10 cellular contexts compared by ENCODE assay signal in genomic region chr11:69000831-69001245, GRCh38. TPM values are rescaled to one million over a fixed set of nuclear protein-coding genes. Genes with fewer than 3 reads are reported as not detected.
DNase-seq lines count a peak whose midpoint lies in the region; ATAC-seq and TF ChIP-seq lines count a peak whose summit lies in the region.
"Had no signal": no experiment of that assay in that cellular context is flagged by ENCODE, and none has a peak within 500 bp of the region (broad histone marks: within the 10 kb centered on the region; RNA-seq: fewer than 3 reads in every experiment).

No MANE protein-coding gene starts in this region.

- H3K36me3 ChIP-seq in PC-3 (ENCODE audit: low read depth, low read length) (no peaks in the 10 kb centered on the region), esophagus squamous epithelium (peaks cover 0 to 24% (median 3%) of the 10 kb centered on the region in 3 donors)
- no peaks in the 10 kb centered on the region for H3K36me3 ChIP-seq in CD8-positive, alpha-beta memory T cell (ENCODE audit: insufficient read depth, low read length)

- H2AFZ ChIP-seq in PC-3 (ENCODE audit: low read length), result no peak overlapping the region

- no peak overlapping the region for H3K4me3 ChIP-seq in PC-3 (ENCODE audit: low read length)
- peak overlapping the region in 1 of 4 donors; percentile 2 for H3K4me3 ChIP-seq in esophagus squamous epithelium
- H3K4me3 ChIP-seq in CD8-positive, alpha-beta memory T cell (ENCODE audit: low read length), result no peak overlapping the region

- H3K4me2 ChIP-seq in PC-3 (ENCODE audit: low read length), result no peak overlapping the region

- H4K20me1 ChIP-seq in PC-3 (ENCODE audit: low read length), result no peaks in the 10 kb centered on the region

- no peak overlapping the region for H3K4me3 Mint-ChIP-seq in osteocyte (ENCODE audit: unreplicated experiment)
- no peak overlapping the region for H3K4me3 Mint-ChIP-seq in CD8-positive, alpha-beta memory T cell
- H3K4me3 Mint-ChIP-seq in stimulated activated memory B cell treated with anti-CD40 and anti-IgM and Interleukin-4, amounts not matched to agents 10 μg/mL and 1 μg/mL and 100 μg/mL, for 72 hours, result no peak overlapping the region
- H3K4me3 Mint-ChIP-seq: dendritic cell treated with granulocyte-macrophage colony-stimulating factor and Interleukin-4, amounts not matched to agents 40 ng/mL and 50 ng/mL, for 4 days had no signal

- no peak for TF ChIP-seq POLR2A in esophagus squamous epithelium (IDR thresholded peaks at IDR 0.05)

- BruUV-seq in PC-3 (replicated peaks; lab: Mats Ljungman, UMichigan), result no TSS peak

- peak; percentile 93 for DNase-seq in DMS114 treated with DMSO at 0.1 percent for 48 hours (lab: John Stamatoyannopoulos, UW; ENCODE audit: unreplicated experiment)
- DNase-seq in PC-3, result peak; percentile 63
- DNase-seq in esophagus squamous epithelium (lab: John Stamatoyannopoulos, UW), result no peak
- no peak for DNase-seq in osteocyte (ENCODE audit: extremely low spot score, unreplicated experiment)
- no peak for DNase-seq in CD8-positive, alpha-beta memory T cell
- DNase-seq in iPS-NIHi7 (ENCODE audit: extremely low spot score), result no peak

- ATAC-seq in PC-3, result peak; percentile 83
- ATAC-seq in HG02759 (IDR thresholded peaks at IDR 0.05; ENCODE audit: unreplicated experiment), result no peak
- ATAC-seq in stimulated activated memory B cell treated with anti-CD40 and anti-IgM and Interleukin-4, amounts not matched to agents 10 μg/mL and 1 μg/mL and 100 μg/mL, for 72 hours, result no peak

- TF ChIP-seq CTCF in PC-3 (conservative IDR thresholded peaks at IDR 0.05; ENCODE audit: low read depth, low read length), result peak; percentile 61
- peak in 4 of 6 experiments; percentile 50 to 75 (median 57) for TF ChIP-seq CTCF in esophagus squamous epithelium (IDR thresholded peaks at IDR 0.05)
- TF ChIP-seq CTCF in osteocyte (IDR thresholded peaks at IDR 0.05), result peak; percentile 69

- H3K9ac ChIP-seq in PC-3 (ENCODE audit: low read length), result no peak overlapping the region

- no peaks in the 10 kb centered on the region for H3K9me3 Mint-ChIP-seq in osteocyte (ENCODE audit: unreplicated experiment)
- no peaks in the 10 kb centered on the region for H3K9me3 Mint-ChIP-seq in CD8-positive, alpha-beta memory T cell
- H3K9me3 Mint-ChIP-seq in stimulated activated memory B cell treated with anti-CD40 and anti-IgM and Interleukin-4, amounts not matched to agents 10 μg/mL and 1 μg/mL and 100 μg/mL, for 72 hours, result no peaks in the 10 kb centered on the region
- H3K9me3 Mint-ChIP-seq: dendritic cell treated with granulocyte-macrophage colony-stimulating factor and Interleukin-4, amounts not matched to agents 40 ng/mL and 50 ng/mL, for 4 days had no signal

- CTCF ChIA-PET in PC-3 (lab: Charles Lee), result interaction anchor here (1.8 kb wide), 1 partner anchor 43 kb away, joined by 6 read pairs; no protein-coding TSS in a partner anchor
- CTCF ChIA-PET in CD8-positive, alpha-beta memory T cell (lab: Charles Lee), result no interaction called here

- intact Hi-C loops in PC-3 (cut with micrococcal nuclease) (no loop called here), esophagus squamous epithelium (cut with DNase I) (no loop called here)

- POLR2A ChIA-PET in PC-3 (lab: Charles Lee; ENCODE audit: unreplicated experiment), result interaction anchor here (0.5 kb wide), 1 partner anchor 674 kb away, joined by 3 read pairs; no protein-coding TSS in a partner anchor
- POLR2A ChIA-PET in CD8-positive, alpha-beta memory T cell (lab: Charles Lee), result no interaction called here

- H3K4me1 Mint-ChIP-seq in osteocyte (ENCODE audit: unreplicated experiment), result peaks cover 56% of the 10 kb centered on the region
- H3K4me1 Mint-ChIP-seq in CD8-positive, alpha-beta memory T cell, result no peaks in the 10 kb centered on the region
- H3K4me1 Mint-ChIP-seq in stimulated activated memory B cell treated with anti-CD40 and anti-IgM and Interleukin-4, amounts not matched to agents 10 μg/mL and 1 μg/mL and 100 μg/mL, for 72 hours, result no peaks in the 10 kb centered on the region

- H3F3A ChIP-seq in PC-3 (ENCODE audit: low read length, unreplicated experiment), result no peaks in the 10 kb centered on the region

- no peaks in the 10 kb centered on the region for H3K27me3 Mint-ChIP-seq in osteocyte (ENCODE audit: unreplicated experiment)
- H3K27me3 Mint-ChIP-seq in CD8-positive, alpha-beta memory T cell, result peaks cover 6 to 22% of the 10 kb centered on the region in 2 donors
- peaks cover 90% of the 10 kb centered on the region for H3K27me3 Mint-ChIP-seq in stimulated activated memory B cell treated with anti-CD40 and anti-IgM and Interleukin-4, amounts not matched to agents 10 μg/mL and 1 μg/mL and 100 μg/mL, for 72 hours

- H3K27me3 ChIP-seq in PC-3 (ENCODE audit: low read length) (no peaks in the 10 kb centered on the region), esophagus squamous epithelium (no peaks in the 10 kb centered on the region)
- H3K27me3 ChIP-seq in CD8-positive, alpha-beta memory T cell (ENCODE audit: insufficient read depth, low read length, poor library complexity, severe bottlenecking), result no peaks in the 10 kb centered on the region

- H3K9me3 ChIP-seq in PC-3 (ENCODE audit: low read length), result no peaks in the 10 kb centered on the region
- H3K9me3 ChIP-seq in esophagus squamous epithelium, result no peaks in the 10 kb centered on the region
- no peaks in the 10 kb centered on the region for H3K9me3 ChIP-seq in CD8-positive, alpha-beta memory T cell (ENCODE audit: low read length)

- H3K4me1 ChIP-seq in PC-3 (ENCODE audit: insufficient read depth, low read length) (no peaks in the 10 kb centered on the region), esophagus squamous epithelium (peaks cover 5 to 82% (median 58%) of the 10 kb centered on the region in 3 donors)
- H3K4me1 ChIP-seq in CD8-positive, alpha-beta memory T cell (ENCODE audit: insufficient read depth, low read length), result no peaks in the 10 kb centered on the region

- H3K36me3 Mint-ChIP-seq in osteocyte (ENCODE audit: unreplicated experiment), result peaks cover 5% of the 10 kb centered on the region
- no peaks in the 10 kb centered on the region for H3K36me3 Mint-ChIP-seq in CD8-positive, alpha-beta memory T cell
- H3K36me3 Mint-ChIP-seq in stimulated activated memory B cell treated with anti-CD40 and anti-IgM and Interleukin-4, amounts not matched to agents 10 μg/mL and 1 μg/mL and 100 μg/mL, for 72 hours, result no peaks in the 10 kb centered on the region

- H3K27ac Mint-ChIP-seq in osteocyte (ENCODE audit: unreplicated experiment), result peak overlapping the region; percentile 97
- H3K27ac Mint-ChIP-seq in CD8-positive, alpha-beta memory T cell, result no peak overlapping the region
- H3K27ac Mint-ChIP-seq in stimulated activated memory B cell treated with anti-CD40 and anti-IgM and Interleukin-4, amounts not matched to agents 10 μg/mL and 1 μg/mL and 100 μg/mL, for 72 hours, result no peak overlapping the region
- H3K27ac Mint-ChIP-seq: dendritic cell treated with granulocyte-macrophage colony-stimulating factor and Interleukin-4, amounts not matched to agents 40 ng/mL and 50 ng/mL, for 4 days had no signal

- H3K79me2 ChIP-seq in PC-3 (ENCODE audit: low read length), result no peaks in the 10 kb centered on the region

- WGBS in esophagus squamous epithelium, 2 donors, result 15 to 20% methylated on average over 4 to 8 of the region's 8 CpGs

- H3K9me2 ChIP-seq in PC-3 (replicated peaks; ENCODE audit: low read length), result no peaks in the 10 kb centered on the region

- H3K27ac ChIP-seq in PC-3 (ENCODE audit: low read length) (no peak overlapping the region), esophagus squamous epithelium (peak overlapping the region; percentile 65 to 93 (median 88))
- H3K27ac ChIP-seq in CD8-positive, alpha-beta memory T cell (ENCODE audit: low read depth, low read length), result no peak overlapping the region

RNA-seq across cellular contexts. Expression of gene MRGPRF, which starts 12.2 kb away (rescaled TPM):
- total RNA-seq in PC-3 (2014; rRNA removed) (not detected in 2 replicates), esophagus squamous epithelium (10 to 100 TPM in 1 of 4 donors, 1 to 10 TPM in 3; 1.3 to 14.3 (median 6.1) TPM), osteocyte (7.0 and 8.4 TPM in 2 replicates)
- not detected for total RNA-seq in CD8-positive, alpha-beta memory T cell
- not detected for polyA plus RNA-seq in CD8-positive, alpha-beta memory T cell

RNA-seq across cellular contexts. Expression of gene MRGPRD, which starts 20.1 kb away (rescaled TPM):
- total RNA-seq in PC-3 (2014; rRNA removed) (not detected in 2 replicates), esophagus squamous epithelium (not detected), osteocyte (not detected in 2 replicates)
- not detected for total RNA-seq in CD8-positive, alpha-beta memory T cell
- not detected for polyA plus RNA-seq in CD8-positive, alpha-beta memory T cell
- total RNA-seq: subcutaneous adipose tissue had no signal

RNA-seq across cellular contexts. Expression of gene TPCN2, which starts 47.9 kb away (rescaled TPM):
- total RNA-seq in PC-3 (2014; rRNA removed) (13.0 and 14.5 TPM in 2 replicates), esophagus squamous epithelium (10 to 100 TPM in 2 of 4 donors, 1 to 10 TPM in 2; 7.9 to 12.0 (median 9.1) TPM), osteocyte (21.0 and 22.4 TPM in 2 replicates)
- 10 to 100 TPM; 12.3 to 12.9 TPM for total RNA-seq in CD8-positive, alpha-beta memory T cell
- 4.0 TPM for polyA plus RNA-seq in CD8-positive, alpha-beta memory T cell

Comparison
In these comparisons a context has a peak if more than half of its experiments do, and no peak if none do; other contexts are left out.
1. DNase-seq: peak in DMS114 treated with DMSO at 0.1 percent for 48 hours (single experiment) and PC-3 (single experiment); none in esophagus squamous epithelium (single experiment), osteocyte (single experiment), CD8-positive, alpha-beta memory T cell (0 of 5) and iPS-NIHi7 (single experiment).
2. H3K27ac ChIP-seq: peak in esophagus squamous epithelium (4 of 4); none in PC-3 (single experiment) and CD8-positive, alpha-beta memory T cell (single experiment).
3. Peak in every context shown above with its lines, with median percentiles within 50 percentile points of each other: CTCF ChIP-seq.